ENCODE assay signal across 28 cellular contexts in genomic region chr13:100604909-100605308, GRCh38.
"Had no signal": no experiment of that assay in that cellular context is flagged by ENCODE, and none has a peak within 500 bp of the region (broad histone marks: within the 10 kb centered on the region; RNA-seq: fewer than 3 reads in every experiment).

No MANE protein-coding gene starts in this region.

- H3K4me3 Mint-ChIP-seq: activated CD4-positive, alpha-beta memory T cell treated with anti-CD3 and anti-CD28 coated beads, Interleukin-2, amount 10 ng/mL, durations not matched to agents 7 days and 5 days; activated naive CD8-positive, alpha-beta T cell treated with anti-CD3 and anti-CD28 coated beads for 36 hours; activated T-cell treated with anti-CD3 and anti-CD28 coated beads, Interleukin-2, amount 50 U/mL, for 72 hours; activated T-helper 17 cell treated with anti-CD3 and anti-CD28 coated beads, Interleukin-2, amount 50 U/mL, for 72 hours had no signal

- H3K27me3 Mint-ChIP-seq: activated CD4-positive, alpha-beta memory T cell treated with anti-CD3 and anti-CD28 coated beads, Interleukin-2, amount 10 ng/mL, durations not matched to agents 7 days and 5 days; activated naive CD8-positive, alpha-beta T cell treated with anti-CD3 and anti-CD28 coated beads for 36 hours; activated T-helper 17 cell treated with anti-CD3 and anti-CD28 coated beads, Interleukin-2, amount 50 U/mL, for 72 hours had no signal

- H3K9me3 Mint-ChIP-seq: activated naive CD8-positive, alpha-beta T cell treated with anti-CD3 and anti-CD28 coated beads for 36 hours; activated T-cell treated with anti-CD3 and anti-CD28 coated beads, Interleukin-2, amount 50 U/mL, for 72 hours; activated T-helper 17 cell treated with anti-CD3 and anti-CD28 coated beads, Interleukin-2, amount 50 U/mL, for 72 hours had no signal

- ATAC-seq: activated T-cell treated with anti-CD3 and anti-CD28 coated beads, Interleukin-2, amount 50 U/mL, for 72 hours; activated T-helper 17 cell treated with anti-CD3 and anti-CD28 coated beads, Interleukin-2, amount 50 U/mL, for 72 hours; Panc1 had no signal

- H3K9me3 ChIP-seq: ascending aorta, breast epithelium, SJCRH30 had no signal

- H3K27ac Mint-ChIP-seq: activated CD4-positive, alpha-beta memory T cell treated with anti-CD3 and anti-CD28 coated beads, Interleukin-2, amount 10 ng/mL, durations not matched to agents 7 days and 5 days; activated naive CD8-positive, alpha-beta T cell treated with anti-CD3 and anti-CD28 coated beads for 36 hours; activated T-cell treated with anti-CD3 and anti-CD28 coated beads, Interleukin-2, amount 50 U/mL, for 72 hours; activated T-helper 17 cell treated with anti-CD3 and anti-CD28 coated beads, Interleukin-2, amount 50 U/mL, for 72 hours had no signal

- H3K36me3 ChIP-seq: breast epithelium, SJCRH30 had no signal

- H3K4me1 ChIP-seq: ascending aorta, breast epithelium, SJCRH30 had no signal

- H3K27ac ChIP-seq: ascending aorta, breast epithelium, SJCRH30, SK-N-MC, WERI-Rb-1 had no signal

- H3K4me3 ChIP-seq: ascending aorta, breast epithelium, SJCRH30, SK-N-MC had no signal

- DNase-seq: activated CD4-positive, alpha-beta memory T cell treated with anti-CD3 and anti-CD28 coated beads, Interleukin-2, amount 10 ng/mL, durations not matched to agents 7 days and 5 days; activated CD4-positive, alpha-beta T cell treated with anti-CD3 and anti-CD28 coated beads for 1 hour; activated CD4-positive, alpha-beta T cell treated with anti-CD3 and anti-CD28 coated beads for 48 hours; activated CD4-positive, CD25-positive, alpha-beta regulatory T cell; activated effector memory CD4-positive, alpha-beta T cell treated with anti-CD3 and anti-CD28 coated beads, Interleukin-2, amount 50 U/mL, for 16 hours; activated naive CD4-positive, alpha-beta T cell; activated naive CD4-positive, alpha-beta T cell treated with anti-CD3 and anti-CD28 coated beads, Interleukin-2, amount 50 U/mL, for 16 hours; activated naive CD8-positive, alpha-beta T cell treated with anti-CD3 and anti-CD28 coated beads for 36 hours; activated T-cell treated with anti-CD3 and anti-CD28 coated beads, Interleukin-2, amount 50 U/mL, for 1 hour; activated T-cell treated with anti-CD3 and anti-CD28 coated beads, Interleukin-2, amount 50 U/mL, for 72 hours; amniotic stem cell; NCI-H1092 treated with DMSO at 0.1 percent for 48 hours; NCI-H1417; NCI-H146; NCI-H187; NCI-H2029 treated with DMSO at 0.1 percent for 48 hours; NCI-H2171 treated with DMSO at 0.1 percent for 48 hours; NCI-H226; NCI-H524 treated with DMSO at 0.1 percent for 48 hours; SHP77; SJCRH30; T1000; WERI-Rb-1 had no signal

- H3K27me3 ChIP-seq: ascending aorta, breast epithelium, SJCRH30 had no signal
